In the genomic region with DNA sequence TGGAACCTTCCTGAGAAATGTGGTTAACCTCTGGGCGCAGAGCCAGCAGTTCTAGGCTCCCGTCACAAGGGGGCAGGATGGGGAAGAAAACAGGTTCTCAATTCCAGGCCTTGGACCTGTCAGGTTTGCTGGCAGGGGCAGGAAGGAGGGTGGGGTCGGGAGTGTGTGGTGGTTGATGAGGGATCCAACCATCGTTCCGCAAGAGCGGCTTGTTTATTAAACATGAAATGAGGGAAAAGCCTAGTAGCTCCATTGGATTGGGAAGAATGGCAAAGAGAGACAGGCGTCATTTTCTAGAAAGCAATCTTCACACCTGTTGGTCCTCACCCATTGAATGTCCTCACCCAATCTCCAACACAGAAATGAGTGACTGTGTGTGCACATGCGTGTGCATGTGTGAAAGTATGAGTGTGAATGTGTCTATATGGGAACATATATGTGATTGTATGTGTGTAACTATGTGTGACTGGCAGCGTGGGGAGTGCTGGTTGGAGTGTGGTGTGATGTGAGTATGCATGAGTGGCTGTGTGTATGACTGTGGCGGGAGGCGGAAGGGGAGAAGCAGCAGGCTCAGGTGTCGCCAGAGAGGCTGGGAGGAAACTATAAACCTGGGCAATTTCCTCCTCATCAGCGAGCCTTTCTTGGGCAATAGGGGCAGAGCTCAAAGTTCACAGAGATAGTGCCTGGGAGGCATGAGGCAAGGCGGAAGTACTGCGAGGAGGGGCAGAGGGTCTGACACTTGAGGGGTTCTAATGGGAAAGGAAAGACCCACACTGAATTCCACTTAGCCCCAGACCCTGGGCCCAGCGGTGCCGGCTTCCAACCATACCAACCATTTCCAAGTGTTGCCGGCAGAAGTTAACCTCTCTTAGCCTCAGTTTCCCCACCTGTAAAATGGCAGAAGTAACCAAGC, we compare ENCODE assay signal across 1 cellular context.
TF ChIP-seq lines count a peak whose summit lies in the region.

No MANE protein-coding gene starts in this region.

TF ChIP-seq in GM12878, 131 proteins besides CTCF, POLR2A, EP300 and RAD21 (continued from another document and continues in another):
- TF ChIP-seq, protein P1, sequence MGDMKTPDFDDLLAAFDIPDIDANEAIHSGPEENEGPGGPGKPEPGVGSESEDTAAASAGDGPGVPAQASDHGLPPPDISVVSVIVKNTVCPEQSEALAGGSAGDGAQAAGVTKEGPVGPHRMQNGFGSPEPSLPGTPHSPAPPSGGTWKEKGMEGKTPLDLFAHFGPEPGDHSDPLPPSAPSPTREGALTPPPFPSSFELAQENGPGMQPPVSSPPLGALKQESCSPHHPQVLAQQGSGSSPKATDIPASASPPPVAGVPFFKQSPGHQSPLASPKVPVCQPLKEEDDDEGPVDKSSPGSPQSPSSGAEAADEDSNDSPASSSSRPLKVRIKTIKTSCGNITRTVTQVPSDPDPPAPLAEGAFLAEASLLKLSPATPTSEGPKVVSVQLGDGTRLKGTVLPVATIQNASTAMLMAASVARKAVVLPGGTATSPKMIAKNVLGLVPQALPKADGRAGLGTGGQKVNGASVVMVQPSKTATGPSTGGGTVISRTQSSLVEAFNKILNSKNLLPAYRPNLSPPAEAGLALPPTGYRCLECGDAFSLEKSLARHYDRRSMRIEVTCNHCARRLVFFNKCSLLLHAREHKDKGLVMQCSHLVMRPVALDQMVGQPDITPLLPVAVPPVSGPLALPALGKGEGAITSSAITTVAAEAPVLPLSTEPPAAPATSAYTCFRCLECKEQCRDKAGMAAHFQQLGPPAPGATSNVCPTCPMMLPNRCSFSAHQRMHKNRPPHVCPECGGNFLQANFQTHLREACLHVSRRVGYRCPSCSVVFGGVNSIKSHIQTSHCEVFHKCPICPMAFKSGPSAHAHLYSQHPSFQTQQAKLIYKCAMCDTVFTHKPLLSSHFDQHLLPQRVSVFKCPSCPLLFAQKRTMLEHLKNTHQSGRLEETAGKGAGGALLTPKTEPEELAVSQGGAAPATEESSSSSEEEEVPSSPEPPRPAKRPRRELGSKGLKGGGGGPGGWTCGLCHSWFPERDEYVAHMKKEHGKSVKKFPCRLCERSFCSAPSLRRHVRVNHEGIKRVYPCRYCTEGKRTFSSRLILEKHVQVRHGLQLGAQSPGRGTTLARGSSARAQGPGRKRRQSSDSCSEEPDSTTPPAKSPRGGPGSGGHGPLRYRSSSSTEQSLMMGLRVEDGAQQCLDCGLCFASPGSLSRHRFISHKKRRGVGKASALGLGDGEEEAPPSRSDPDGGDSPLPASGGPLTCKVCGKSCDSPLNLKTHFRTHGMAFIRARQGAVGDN (IDR thresholded peaks at IDR 0.05), result peak; percentile 66
- TF ChIP-seq POLR2AphosphoS2 (IDR thresholded peaks at IDR 0.05; ENCODE audit: low read depth, low read length) (no peak), SMAD5 (IDR thresholded peaks at IDR 0.05; ENCODE audit: low read depth) (no peak), BMI1 (IDR thresholded peaks at IDR 0.05; ENCODE audit: borderline replicate concordance) (no peak), ZNF217 (IDR thresholded peaks at IDR 0.05) (no peak), RAD51 (IDR thresholded peaks at IDR 0.05) (no peak), KDM1A (IDR thresholded peaks at IDR 0.05; ENCODE audit: borderline replicate concordance) (no peak), YBX1 (IDR thresholded peaks at IDR 0.05) (no peak), MXI1 (IDR thresholded peaks at IDR 0.05; ENCODE audit: low read depth, low read length) (peak; percentile 32; the same call in 1 of the 2 replicates), NFXL1 (IDR thresholded peaks at IDR 0.05; ENCODE audit: borderline replicate concordance) (no peak), KLF5 (IDR thresholded peaks at IDR 0.05; ENCODE audit: partially characterized antibody) (no peak), CHD2 (IDR thresholded peaks at IDR 0.05; ENCODE audit: borderline replicate concordance, low read depth, low read length) (0 out of 2 replicates have a peak, but pooled peaks have one; percentile 16), SMC3 (IDR thresholded peaks at IDR 0.05; ENCODE audit: borderline replicate concordance, low read length) (peak; percentile 98), CEBPB (IDR thresholded peaks at IDR 0.05; ENCODE audit: borderline replicate concordance in 1 of 2, low read depth in 2 of 2, low read length in 2 of 2) (no peak), ZZZ3 (IDR thresholded peaks at IDR 0.05; ENCODE audit: control insufficient read depth, insufficient read length, low read depth) (no peak), BACH1 (IDR thresholded peaks at IDR 0.05; ENCODE audit: borderline replicate concordance) (no peak), RB1 (IDR thresholded peaks at IDR 0.05; ENCODE audit: borderline replicate concordance) (peak; percentile 41; the same call in 1 of the 2 replicates), CREM (IDR thresholded peaks at IDR 0.05; ENCODE audit: low read depth) (no peak), TARDBP (IDR thresholded peaks at IDR 0.05; ENCODE audit: borderline replicate concordance) (no peak), DPF2 (IDR thresholded peaks at IDR 0.05) (0 out of 2 replicates have a peak, but pooled peaks have one; percentile 44)
- TF ChIP-seq, protein P2, sequence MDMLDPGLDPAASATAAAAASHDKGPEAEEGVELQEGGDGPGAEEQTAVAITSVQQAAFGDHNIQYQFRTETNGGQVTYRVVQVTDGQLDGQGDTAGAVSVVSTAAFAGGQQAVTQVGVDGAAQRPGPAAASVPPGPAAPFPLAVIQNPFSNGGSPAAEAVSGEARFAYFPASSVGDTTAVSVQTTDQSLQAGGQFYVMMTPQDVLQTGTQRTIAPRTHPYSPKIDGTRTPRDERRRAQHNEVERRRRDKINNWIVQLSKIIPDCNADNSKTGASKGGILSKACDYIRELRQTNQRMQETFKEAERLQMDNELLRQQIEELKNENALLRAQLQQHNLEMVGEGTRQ (IDR thresholded peaks at IDR 0.05; ENCODE audit: borderline replicate concordance, low read depth, low read length), result no peak
- TF ChIP-seq, protein P3, sequence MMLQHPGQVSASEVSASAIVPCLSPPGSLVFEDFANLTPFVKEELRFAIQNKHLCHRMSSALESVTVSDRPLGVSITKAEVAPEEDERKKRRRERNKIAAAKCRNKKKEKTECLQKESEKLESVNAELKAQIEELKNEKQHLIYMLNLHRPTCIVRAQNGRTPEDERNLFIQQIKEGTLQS (IDR thresholded peaks at IDR 0.05; ENCODE audit: borderline replicate concordance, extremely low read depth, low read depth, low read length), result no peak
- TF ChIP-seq, protein P4, sequence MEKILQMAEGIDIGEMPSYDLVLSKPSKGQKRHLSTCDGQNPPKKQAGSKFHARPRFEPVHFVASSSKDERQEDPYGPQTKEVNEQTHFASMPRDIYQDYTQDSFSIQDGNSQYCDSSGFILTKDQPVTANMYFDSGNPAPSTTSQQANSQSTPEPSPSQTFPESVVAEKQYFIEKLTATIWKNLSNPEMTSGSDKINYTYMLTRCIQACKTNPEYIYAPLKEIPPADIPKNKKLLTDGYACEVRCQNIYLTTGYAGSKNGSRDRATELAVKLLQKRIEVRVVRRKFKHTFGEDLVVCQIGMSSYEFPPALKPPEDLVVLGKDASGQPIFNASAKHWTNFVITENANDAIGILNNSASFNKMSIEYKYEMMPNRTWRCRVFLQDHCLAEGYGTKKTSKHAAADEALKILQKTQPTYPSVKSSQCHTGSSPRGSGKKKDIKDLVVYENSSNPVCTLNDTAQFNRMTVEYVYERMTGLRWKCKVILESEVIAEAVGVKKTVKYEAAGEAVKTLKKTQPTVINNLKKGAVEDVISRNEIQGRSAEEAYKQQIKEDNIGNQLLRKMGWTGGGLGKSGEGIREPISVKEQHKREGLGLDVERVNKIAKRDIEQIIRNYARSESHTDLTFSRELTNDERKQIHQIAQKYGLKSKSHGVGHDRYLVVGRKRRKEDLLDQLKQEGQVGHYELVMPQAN (conservative IDR thresholded peaks at IDR 0.05), result no peak
- TF ChIP-seq, protein P5, sequence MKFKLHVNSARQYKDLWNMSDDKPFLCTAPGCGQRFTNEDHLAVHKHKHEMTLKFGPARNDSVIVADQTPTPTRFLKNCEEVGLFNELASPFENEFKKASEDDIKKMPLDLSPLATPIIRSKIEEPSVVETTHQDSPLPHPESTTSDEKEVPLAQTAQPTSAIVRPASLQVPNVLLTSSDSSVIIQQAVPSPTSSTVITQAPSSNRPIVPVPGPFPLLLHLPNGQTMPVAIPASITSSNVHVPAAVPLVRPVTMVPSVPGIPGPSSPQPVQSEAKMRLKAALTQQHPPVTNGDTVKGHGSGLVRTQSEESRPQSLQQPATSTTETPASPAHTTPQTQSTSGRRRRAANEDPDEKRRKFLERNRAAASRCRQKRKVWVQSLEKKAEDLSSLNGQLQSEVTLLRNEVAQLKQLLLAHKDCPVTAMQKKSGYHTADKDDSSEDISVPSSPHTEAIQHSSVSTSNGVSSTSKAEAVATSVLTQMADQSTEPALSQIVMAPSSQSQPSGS (IDR thresholded peaks at IDR 0.05; ENCODE audit: low read length), result no peak
- TF ChIP-seq, protein P6, sequence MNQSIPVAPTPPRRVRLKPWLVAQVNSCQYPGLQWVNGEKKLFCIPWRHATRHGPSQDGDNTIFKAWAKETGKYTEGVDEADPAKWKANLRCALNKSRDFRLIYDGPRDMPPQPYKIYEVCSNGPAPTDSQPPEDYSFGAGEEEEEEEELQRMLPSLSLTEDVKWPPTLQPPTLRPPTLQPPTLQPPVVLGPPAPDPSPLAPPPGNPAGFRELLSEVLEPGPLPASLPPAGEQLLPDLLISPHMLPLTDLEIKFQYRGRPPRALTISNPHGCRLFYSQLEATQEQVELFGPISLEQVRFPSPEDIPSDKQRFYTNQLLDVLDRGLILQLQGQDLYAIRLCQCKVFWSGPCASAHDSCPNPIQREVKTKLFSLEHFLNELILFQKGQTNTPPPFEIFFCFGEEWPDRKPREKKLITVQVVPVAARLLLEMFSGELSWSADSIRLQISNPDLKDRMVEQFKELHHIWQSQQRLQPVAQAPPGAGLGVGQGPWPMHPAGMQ (IDR thresholded peaks at IDR 0.05; ENCODE audit: borderline replicate concordance), result no peak
- TF ChIP-seq, protein P7, sequence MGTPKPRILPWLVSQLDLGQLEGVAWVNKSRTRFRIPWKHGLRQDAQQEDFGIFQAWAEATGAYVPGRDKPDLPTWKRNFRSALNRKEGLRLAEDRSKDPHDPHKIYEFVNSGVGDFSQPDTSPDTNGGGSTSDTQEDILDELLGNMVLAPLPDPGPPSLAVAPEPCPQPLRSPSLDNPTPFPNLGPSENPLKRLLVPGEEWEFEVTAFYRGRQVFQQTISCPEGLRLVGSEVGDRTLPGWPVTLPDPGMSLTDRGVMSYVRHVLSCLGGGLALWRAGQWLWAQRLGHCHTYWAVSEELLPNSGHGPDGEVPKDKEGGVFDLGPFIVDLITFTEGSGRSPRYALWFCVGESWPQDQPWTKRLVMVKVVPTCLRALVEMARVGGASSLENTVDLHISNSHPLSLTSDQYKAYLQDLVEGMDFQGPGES (IDR thresholded peaks at IDR 0.05), result no peak
- TF ChIP-seq, protein P8, sequence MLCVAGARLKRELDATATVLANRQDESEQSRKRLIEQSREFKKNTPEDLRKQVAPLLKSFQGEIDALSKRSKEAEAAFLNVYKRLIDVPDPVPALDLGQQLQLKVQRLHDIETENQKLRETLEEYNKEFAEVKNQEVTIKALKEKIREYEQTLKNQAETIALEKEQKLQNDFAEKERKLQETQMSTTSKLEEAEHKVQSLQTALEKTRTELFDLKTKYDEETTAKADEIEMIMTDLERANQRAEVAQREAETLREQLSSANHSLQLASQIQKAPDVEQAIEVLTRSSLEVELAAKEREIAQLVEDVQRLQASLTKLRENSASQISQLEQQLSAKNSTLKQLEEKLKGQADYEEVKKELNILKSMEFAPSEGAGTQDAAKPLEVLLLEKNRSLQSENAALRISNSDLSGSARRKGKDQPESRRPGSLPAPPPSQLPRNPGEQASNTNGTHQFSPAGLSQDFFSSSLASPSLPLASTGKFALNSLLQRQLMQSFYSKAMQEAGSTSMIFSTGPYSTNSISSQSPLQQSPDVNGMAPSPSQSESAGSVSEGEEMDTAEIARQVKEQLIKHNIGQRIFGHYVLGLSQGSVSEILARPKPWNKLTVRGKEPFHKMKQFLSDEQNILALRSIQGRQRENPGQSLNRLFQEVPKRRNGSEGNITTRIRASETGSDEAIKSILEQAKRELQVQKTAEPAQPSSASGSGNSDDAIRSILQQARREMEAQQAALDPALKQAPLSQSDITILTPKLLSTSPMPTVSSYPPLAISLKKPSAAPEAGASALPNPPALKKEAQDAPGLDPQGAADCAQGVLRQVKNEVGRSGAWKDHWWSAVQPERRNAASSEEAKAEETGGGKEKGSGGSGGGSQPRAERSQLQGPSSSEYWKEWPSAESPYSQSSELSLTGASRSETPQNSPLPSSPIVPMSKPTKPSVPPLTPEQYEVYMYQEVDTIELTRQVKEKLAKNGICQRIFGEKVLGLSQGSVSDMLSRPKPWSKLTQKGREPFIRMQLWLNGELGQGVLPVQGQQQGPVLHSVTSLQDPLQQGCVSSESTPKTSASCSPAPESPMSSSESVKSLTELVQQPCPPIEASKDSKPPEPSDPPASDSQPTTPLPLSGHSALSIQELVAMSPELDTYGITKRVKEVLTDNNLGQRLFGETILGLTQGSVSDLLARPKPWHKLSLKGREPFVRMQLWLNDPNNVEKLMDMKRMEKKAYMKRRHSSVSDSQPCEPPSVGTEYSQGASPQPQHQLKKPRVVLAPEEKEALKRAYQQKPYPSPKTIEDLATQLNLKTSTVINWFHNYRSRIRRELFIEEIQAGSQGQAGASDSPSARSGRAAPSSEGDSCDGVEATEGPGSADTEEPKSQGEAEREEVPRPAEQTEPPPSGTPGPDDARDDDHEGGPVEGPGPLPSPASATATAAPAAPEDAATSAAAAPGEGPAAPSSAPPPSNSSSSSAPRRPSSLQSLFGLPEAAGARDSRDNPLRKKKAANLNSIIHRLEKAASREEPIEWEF (IDR thresholded peaks at IDR 0.05; ENCODE audit: insufficient replicate concordance, low read depth, low read length), result no peak
- TF ChIP-seq, protein P9, sequence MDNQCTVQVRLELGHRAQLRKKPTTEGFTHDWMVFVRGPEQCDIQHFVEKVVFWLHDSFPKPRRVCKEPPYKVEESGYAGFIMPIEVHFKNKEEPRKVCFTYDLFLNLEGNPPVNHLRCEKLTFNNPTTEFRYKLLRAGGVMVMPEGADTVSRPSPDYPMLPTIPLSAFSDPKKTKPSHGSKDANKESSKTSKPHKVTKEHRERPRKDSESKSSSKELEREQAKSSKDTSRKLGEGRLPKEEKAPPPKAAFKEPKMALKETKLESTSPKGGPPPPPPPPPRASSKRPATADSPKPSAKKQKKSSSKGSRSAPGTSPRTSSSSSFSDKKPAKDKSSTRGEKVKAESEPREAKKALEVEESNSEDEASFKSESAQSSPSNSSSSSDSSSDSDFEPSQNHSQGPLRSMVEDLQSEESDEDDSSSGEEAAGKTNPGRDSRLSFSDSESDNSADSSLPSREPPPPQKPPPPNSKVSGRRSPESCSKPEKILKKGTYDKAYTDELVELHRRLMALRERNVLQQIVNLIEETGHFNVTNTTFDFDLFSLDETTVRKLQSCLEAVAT (IDR thresholded peaks at IDR 0.05), result peak; percentile 78
- TF ChIP-seq, protein P10, sequence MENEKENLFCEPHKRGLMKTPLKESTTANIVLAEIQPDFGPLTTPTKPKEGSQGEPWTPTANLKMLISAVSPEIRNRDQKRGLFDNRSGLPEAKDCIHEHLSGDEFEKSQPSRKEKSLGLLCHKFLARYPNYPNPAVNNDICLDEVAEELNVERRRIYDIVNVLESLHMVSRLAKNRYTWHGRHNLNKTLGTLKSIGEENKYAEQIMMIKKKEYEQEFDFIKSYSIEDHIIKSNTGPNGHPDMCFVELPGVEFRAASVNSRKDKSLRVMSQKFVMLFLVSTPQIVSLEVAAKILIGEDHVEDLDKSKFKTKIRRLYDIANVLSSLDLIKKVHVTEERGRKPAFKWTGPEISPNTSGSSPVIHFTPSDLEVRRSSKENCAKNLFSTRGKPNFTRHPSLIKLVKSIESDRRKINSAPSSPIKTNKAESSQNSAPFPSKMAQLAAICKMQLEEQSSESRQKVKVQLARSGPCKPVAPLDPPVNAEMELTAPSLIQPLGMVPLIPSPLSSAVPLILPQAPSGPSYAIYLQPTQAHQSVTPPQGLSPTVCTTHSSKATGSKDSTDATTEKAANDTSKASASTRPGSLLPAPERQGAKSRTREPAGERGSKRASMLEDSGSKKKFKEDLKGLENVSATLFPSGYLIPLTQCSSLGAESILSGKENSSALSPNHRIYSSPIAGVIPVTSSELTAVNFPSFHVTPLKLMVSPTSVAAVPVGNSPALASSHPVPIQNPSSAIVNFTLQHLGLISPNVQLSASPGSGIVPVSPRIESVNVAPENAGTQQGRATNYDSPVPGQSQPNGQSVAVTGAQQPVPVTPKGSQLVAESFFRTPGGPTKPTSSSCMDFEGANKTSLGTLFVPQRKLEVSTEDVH (IDR thresholded peaks at IDR 0.05; ENCODE audit: low read depth, partially characterized antibody), result no peak
